In the genomic region with DNA sequence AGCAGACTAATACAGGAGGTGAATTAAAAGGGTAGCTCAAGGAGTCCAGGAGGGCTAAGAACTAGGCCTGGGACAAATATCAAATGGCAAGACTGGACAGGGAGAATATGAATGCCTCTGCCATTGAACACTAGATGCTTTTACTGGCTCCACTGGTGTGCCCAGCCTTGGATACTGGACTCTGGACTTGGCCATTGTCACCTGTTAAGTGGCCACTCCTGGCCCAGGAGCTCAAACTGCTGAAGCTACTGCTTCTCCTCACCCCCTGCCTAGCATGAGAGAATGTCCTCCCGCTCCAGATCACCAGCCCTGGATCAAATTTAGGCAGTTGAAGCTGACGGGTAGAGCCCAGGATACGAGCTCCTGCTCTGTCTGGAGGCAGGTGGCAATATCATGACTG, we compare ENCODE assay signal across 23 cellular contexts.
"Had no signal": no experiment of that assay in that cellular context is flagged by ENCODE, and none has a peak within 500 bp of the region (broad histone marks: within the 10 kb centered on the region; RNA-seq: fewer than 3 reads in every experiment).

No MANE protein-coding gene starts in this region.

- H3K27ac ChIP-seq: KMS-11, SJSA1, SK-N-MC had no signal

- H3K4me1 ChIP-seq: SJSA1 had no signal

- H3K36me3 ChIP-seq: SJSA1 had no signal

- H3K4me1 Mint-ChIP-seq: IgD-negative memory B cell had no signal

- H3K4me2 ChIP-seq: KMS-11 had no signal

- H3K27me3 ChIP-seq: SJSA1 had no signal

- DNase-seq: Kasumi-1, MM.1S, NCI-H1092 treated with DMSO at 0.1 percent for 48 hours, NCI-H1436, NCI-H187, NCI-H2029, NCI-H2081 treated with DMSO at 0.1 percent for 48 hours, NCI-H2171, NCI-H226, NCI-H446, NCI-H510A, NCI-H524 treated with DMSO at 0.1 percent for 48 hours, NCI-H69, NCI-H774, Right ventricle myocardium superior, RPMI8226, SIG-M5 had no signal

- H3K9ac ChIP-seq: KMS-11 had no signal

- H3K4me3 ChIP-seq: K562, SJSA1, SK-N-MC had no signal

- H3K9me3 ChIP-seq: SJSA1 had no signal

- H3K36me3 Mint-ChIP-seq: IgD-negative memory B cell had no signal

- H3K27ac Mint-ChIP-seq: IgD-negative memory B cell had no signal

- ATAC-seq: K562 had no signal

- FAIRE-seq: K562, RCC 7860 had no signal

- H3K4me3 Mint-ChIP-seq: IgD-negative memory B cell had no signal
